In the genomic region with DNA sequence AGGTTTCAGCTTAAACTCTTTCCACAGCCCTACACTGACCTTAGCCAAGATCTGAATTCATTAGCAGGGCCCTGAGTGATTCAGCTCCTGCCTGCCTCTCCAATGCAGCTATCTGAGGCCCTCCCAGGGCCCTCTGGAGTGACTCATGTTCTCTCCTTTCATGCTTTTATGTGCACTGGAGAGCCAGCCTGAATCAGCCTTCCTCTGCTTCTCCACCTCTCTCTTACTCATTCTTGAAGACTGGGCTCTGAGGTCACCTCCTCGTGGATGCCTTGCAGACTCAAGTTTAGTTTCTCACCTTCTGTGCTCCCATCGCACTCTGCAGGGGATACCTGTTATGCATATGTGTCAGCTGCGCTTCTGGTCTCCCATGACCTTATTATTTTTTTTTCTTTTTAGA, we compare ENCODE assay signal across 7 cellular contexts. TPM values are rescaled to one million over a fixed set of nuclear protein-coding genes. Genes with fewer than 3 reads are reported as not detected.
DNase-seq lines count a peak whose midpoint lies in the region; FAIRE-seq and TF ChIP-seq lines count a peak whose summit lies in the region.

No MANE protein-coding gene starts in this region.

- POLR2A ChIA-PET in activated CD4-positive, alpha-beta memory T cell treated with anti-CD3 and anti-CD28 coated beads for 36 hours (lab: Charles Lee) = interaction anchor here (1.1 kb wide), 1 partner anchor 11 kb away, joined by 5 read pairs; no protein-coding TSS in a partner anchor

- no peak overlapping the region for H3K27ac ChIP-seq in coronary artery

- FAIRE-seq in HTR-8/SVneo (lab: Jason Lieb, UNC) (no peak), D721Med (lab: Jason Lieb, UNC) (no peak)

- no peaks in the 10 kb centered on the region for H3K36me3 Mint-ChIP-seq in activated CD4-positive, alpha-beta memory T cell treated with anti-CD3 and anti-CD28 coated beads for 36 hours

- no peak overlapping the region for H3K4me3 Mint-ChIP-seq in activated CD4-positive, alpha-beta memory T cell treated with anti-CD3 and anti-CD28 coated beads for 36 hours

- peaks cover 40% of the 10 kb centered on the region for H3K4me1 Mint-ChIP-seq in activated CD4-positive, alpha-beta memory T cell treated with anti-CD3 and anti-CD28 coated beads for 36 hours (ENCODE audit: low read depth)

- DNase-seq in HTR-8/SVneo (ENCODE audit: insufficient read length, low spot score) (peak; percentile 84), fibroblast of the aortic adventitia (ENCODE audit: low read depth) (peak; percentile 96), NCI-H1930 (lab: John Stamatoyannopoulos, UW) (no peak), D721Med (ENCODE audit: insufficient read length, low spot score) (no peak), coronary artery (ENCODE audit: low spot score) (no peak)
- DNase-seq in activated CD4-positive, alpha-beta memory T cell treated with anti-CD3 and anti-CD28 coated beads for 36 hours = peak; percentile 87
- DNase-seq in stimulated activated CD8-positive, alpha-beta memory T cell treated with anti-CD3 and anti-CD28 coated beads, Interleukin-4, amount 100 ng/mL, for 24 hours (ENCODE audit: low read depth) = peak; percentile 36

- no peak overlapping the region for H3K4me3 ChIP-seq in fibroblast of the aortic adventitia (ENCODE audit: low read depth, low read length)
- no peak overlapping the region for H3K4me3 ChIP-seq in coronary artery

- no peak overlapping the region for H3K27ac Mint-ChIP-seq in activated CD4-positive, alpha-beta memory T cell treated with anti-CD3 and anti-CD28 coated beads for 36 hours

- intact Hi-C loops in activated CD4-positive, alpha-beta memory T cell treated with anti-CD3 and anti-CD28 coated beads for 36 hours (cut with micrococcal nuclease) = loop anchor here (1.0 to 5.0 kb wide), 7 partner anchors 10 to 637 kb away; a partner anchor contains a TSS

- TF ChIP-seq CTCF in fibroblast of the aortic adventitia (IDR thresholded peaks at IDR 0.05; ENCODE audit: insufficient read depth, low read length) (no peak), D721Med (IDR thresholded peaks at IDR 0.05; ENCODE audit: insufficient read depth, missing control alignments) (no peak), coronary artery (IDR thresholded peaks at IDR 0.05) (no peak)

- CTCF ChIA-PET in activated CD4-positive, alpha-beta memory T cell treated with anti-CD3 and anti-CD28 coated beads for 36 hours (lab: Charles Lee) = interaction anchor here (1.1 to 1.2 kb wide), 3 partner anchors 11 to 331 kb away, joined by 3 to 4 read pairs (median 3); no protein-coding TSS in a partner anchor

- no peaks in the 10 kb centered on the region for H3K9me3 Mint-ChIP-seq in activated CD4-positive, alpha-beta memory T cell treated with anti-CD3 and anti-CD28 coated beads for 36 hours

- H3K27me3 Mint-ChIP-seq in activated CD4-positive, alpha-beta memory T cell treated with anti-CD3 and anti-CD28 coated beads for 36 hours = no peaks in the 10 kb centered on the region

RNA-seq across cellular contexts. Expression of a gene that starts 3.1 kb away (rescaled TPM):
- 10 to 100 TPM; 54.2 to 71.6 TPM for total RNA-seq in activated CD4-positive, alpha-beta memory T cell treated with anti-CD3 and anti-CD28 coated beads for 36 hours
- total RNA-seq in fibroblast of the aortic adventitia (ENCODE audit: low replicate concordance) = 2.9 and 20.3 TPM in 2 replicates

Comparison
In these comparisons a context has a peak if more than half of its experiments do, and no peak if none do; other contexts are left out.
1. DNase-seq: peak in HTR-8/SVneo (single experiment), activated CD4-positive, alpha-beta memory T cell treated with anti-CD3 and anti-CD28 coated beads for 36 hours (single experiment), fibroblast of the aortic adventitia (single experiment) and stimulated activated CD8-positive, alpha-beta memory T cell treated with anti-CD3 and anti-CD28 coated beads, Interleukin-4, amount 100 ng/mL, for 24 hours (single experiment); none in NCI-H1930 (0 of 2), D721Med (single experiment) and coronary artery (single experiment).